In the genomic region with DNA sequence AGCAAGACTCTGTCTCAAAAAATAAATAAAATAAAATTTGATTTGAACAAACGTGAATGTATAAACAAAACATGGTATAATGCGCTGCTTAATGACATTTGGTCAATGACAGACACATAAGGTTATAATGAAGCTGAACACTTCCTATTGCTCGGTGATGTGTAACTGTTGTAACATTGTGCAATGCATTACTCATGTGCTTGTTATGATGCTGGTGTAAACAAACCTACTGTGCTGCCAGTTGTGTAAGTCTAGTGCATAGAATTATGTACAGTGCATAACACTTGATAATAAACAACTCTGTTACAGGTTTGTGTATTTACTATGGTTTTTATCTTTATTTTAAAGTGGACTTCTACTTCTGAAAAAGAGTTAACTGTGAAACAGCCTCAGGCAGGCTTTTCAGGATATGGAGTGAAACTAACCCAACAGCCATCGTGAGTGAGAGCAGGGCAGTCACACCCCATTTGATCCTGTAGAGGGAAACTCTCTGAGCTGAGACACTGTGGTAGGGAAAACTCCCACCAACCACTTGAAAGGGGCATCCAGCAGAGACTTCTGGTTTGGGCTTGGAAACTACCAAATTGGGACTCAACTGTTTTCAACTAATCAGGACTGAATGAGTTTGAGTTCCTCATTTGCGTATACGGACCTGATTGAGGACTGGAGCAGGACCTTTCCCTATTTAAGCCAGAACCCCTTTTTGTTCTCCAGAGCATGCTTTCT, we compare ENCODE assay signal across 9 cellular contexts. TPM values are rescaled to one million over a fixed set of nuclear protein-coding genes. Genes with fewer than 3 reads are reported as not detected.
DNase-seq lines count a peak whose midpoint lies in the region; ATAC-seq, FAIRE-seq and TF ChIP-seq lines count a peak whose summit lies in the region.
"Had no signal": no experiment of that assay in that cellular context is flagged by ENCODE, and none has a peak within 500 bp of the region (broad histone marks: within the 10 kb centered on the region; RNA-seq: fewer than 3 reads in every experiment).

No MANE protein-coding gene starts in this region.

- no peak for TF ChIP-seq CTCF in PC-9 (conservative IDR thresholded peaks at IDR 0.05)

- H3K4me2 ChIP-seq in PC-9, result peak overlapping the region; percentile 66

- peak overlapping the region; percentile 60 for H3K27ac ChIP-seq in PC-9
- no peak overlapping the region for H3K27ac ChIP-seq in aorta (ENCODE audit: low read depth in 1 of 2, low read length in 2 of 2)

- intact Hi-C loops in PC-9 (cut with micrococcal nuclease; ENCODE audit: unreplicated experiment) (no loop called here), aorta (cut with DNase I) (no loop called here)

- no peaks in the 10 kb centered on the region for H3K27me3 ChIP-seq in PC-9 (ENCODE audit: insufficient read depth, low read depth)
- peaks cover 0 to 2% of the 10 kb centered on the region in 2 donors for H3K27me3 ChIP-seq in aorta (ENCODE audit: control insufficient read depth in 1 of 2, insufficient read depth in 2 of 2, low read length in 1 of 2)

- peak; percentile 81 for ATAC-seq in HG02610 (IDR thresholded peaks at IDR 0.05; ENCODE audit: unreplicated experiment)
- ATAC-seq in aorta (ENCODE audit: low FRiP score), result no peak

- WGBS in aorta, 2 donors, result 69 to 70% methylated on average over 6 of the region's 6 CpGs

- TF ChIP-seq POLR2A in GM12892 (IDR thresholded peaks at IDR 0.05; ENCODE audit: low read depth, low read length), result no peak

- peaks cover 10% of the 10 kb centered on the region for H3K4me1 ChIP-seq in PC-9 (replicated peaks; ENCODE audit: insufficient read depth)
- H3K4me1 ChIP-seq in aorta (ENCODE audit: control insufficient read depth in 1 of 2, insufficient read depth in 2 of 2, low read length in 2 of 2), result no peaks in the 10 kb centered on the region

- BruUV-seq in PC-9 (replicated peaks; lab: Mats Ljungman, UMichigan), result no TSS peak

- H3K9me3 ChIP-seq in PC-9 (ENCODE audit: insufficient read depth, low read depth) (no peaks in the 10 kb centered on the region), aorta (ENCODE audit: control insufficient read depth, low read length) (peaks cover 2% of the 10 kb centered on the region)

- CTCF ChIA-PET in PC-9 (lab: Charles Lee), result no interaction called here

- H4K20me1 ChIP-seq in PC-9 (ENCODE audit: insufficient read depth), result no peaks in the 10 kb centered on the region

- H3K36me3 ChIP-seq in PC-9 (ENCODE audit: low read depth) (no peaks in the 10 kb centered on the region), aorta (ENCODE audit: control insufficient read depth in 1 of 2, insufficient read depth in 2 of 2, low read length in 1 of 2) (no peaks in the 10 kb centered on the region)

- H3K4me3 ChIP-seq in PC-9 (peak overlapping the region; percentile 4; the same call in 1 of the 2 replicates), aorta (ENCODE audit: low read length in 2 of 2) (no peak overlapping the region)

- no peaks in the 10 kb centered on the region for H3K79me2 ChIP-seq in PC-9 (ENCODE audit: low read depth)

- no peak overlapping the region; the same call in 1 of the 2 replicates for H2AFZ ChIP-seq in PC-9

- no peak for FAIRE-seq in GM12892 (lab: Jason Lieb, UNC)

- H3F3A ChIP-seq in PC-9 (ENCODE audit: insufficient read depth, low read depth), result peaks cover 5% of the 10 kb centered on the region; the same call in 1 of the 2 replicates

- H3K9me2 ChIP-seq in PC-9 (ENCODE audit: insufficient read depth), result no peaks in the 10 kb centered on the region; the same call in 1 of the 2 replicates

- POLR2A ChIA-PET in PC-9 (lab: Charles Lee; ENCODE audit: unreplicated experiment), result no interaction called here

- DNase-seq in CD1c-positive myeloid dendritic cell (ENCODE audit: extremely low spot score) (peak; percentile 78), PC-9 (peak in 1 of 2 experiments; percentile 86), glomerular visceral epithelial cell (ENCODE audit: extremely low spot score) (peak; percentile 16), germinal center (ENCODE audit: low spot score) (no peak), GM12892 (ENCODE audit: insufficient read length) (no peak), SKM-1 (lab: John Stamatoyannopoulos, UW; ENCODE audit: unreplicated experiment) (no peak), aorta (no peak)
- DNase-seq: caudate nucleus had no signal

RNA-seq across cellular contexts. Expression of gene RPRD1A, which starts 8.7 kb away (rescaled TPM):
- total RNA-seq in PC-9 (2021) (29.2 and 34.2 TPM in 2 replicates), aorta (10 to 100 TPM; 45.1 to 49.5 TPM)
- 31.2 TPM for polyA plus RNA-seq in GM12892 (2012; ENCODE audit: missing spikeins)
- polyA plus RNA-seq in aorta, result 10 to 100 TPM; 29.8 to 30.2 TPM

RNA-seq across cellular contexts. Expression of gene SLC39A6, which starts 53.1 kb away (rescaled TPM):
- total RNA-seq in PC-9 (2021) (14.8 and 20.3 TPM in 2 replicates), aorta (10 to 100 TPM; 29.6 to 39.4 TPM)
- 26.8 TPM for polyA plus RNA-seq in GM12892 (2012; ENCODE audit: missing spikeins)
- 10 to 100 TPM; 21.6 to 27.2 TPM for polyA plus RNA-seq in aorta

RNA-seq across cellular contexts. Expression of gene ELP2, which starts 53.7 kb away (rescaled TPM):
- total RNA-seq in PC-9 (2021), result 54.2 and 68.3 TPM in 2 replicates
- polyA plus RNA-seq in GM12892 (2012; ENCODE audit: missing spikeins), result 91.3 TPM
- 10 to 100 TPM; 62.6 to 84.3 TPM for total RNA-seq in aorta
- 10 to 100 TPM; 38.1 to 99.3 TPM for polyA plus RNA-seq in aorta

Comparison
In these comparisons a context has a peak if more than half of its experiments do, and no peak if none do; other contexts are left out.
1. DNase-seq: peak in CD1c-positive myeloid dendritic cell (single experiment) and glomerular visceral epithelial cell (single experiment); none in germinal center (single experiment), GM12892 (single experiment), SKM-1 (single experiment) and aorta (0 of 2).